Comparison of ENCODE assay signal across 1 cellular context in the genomic region with DNA sequence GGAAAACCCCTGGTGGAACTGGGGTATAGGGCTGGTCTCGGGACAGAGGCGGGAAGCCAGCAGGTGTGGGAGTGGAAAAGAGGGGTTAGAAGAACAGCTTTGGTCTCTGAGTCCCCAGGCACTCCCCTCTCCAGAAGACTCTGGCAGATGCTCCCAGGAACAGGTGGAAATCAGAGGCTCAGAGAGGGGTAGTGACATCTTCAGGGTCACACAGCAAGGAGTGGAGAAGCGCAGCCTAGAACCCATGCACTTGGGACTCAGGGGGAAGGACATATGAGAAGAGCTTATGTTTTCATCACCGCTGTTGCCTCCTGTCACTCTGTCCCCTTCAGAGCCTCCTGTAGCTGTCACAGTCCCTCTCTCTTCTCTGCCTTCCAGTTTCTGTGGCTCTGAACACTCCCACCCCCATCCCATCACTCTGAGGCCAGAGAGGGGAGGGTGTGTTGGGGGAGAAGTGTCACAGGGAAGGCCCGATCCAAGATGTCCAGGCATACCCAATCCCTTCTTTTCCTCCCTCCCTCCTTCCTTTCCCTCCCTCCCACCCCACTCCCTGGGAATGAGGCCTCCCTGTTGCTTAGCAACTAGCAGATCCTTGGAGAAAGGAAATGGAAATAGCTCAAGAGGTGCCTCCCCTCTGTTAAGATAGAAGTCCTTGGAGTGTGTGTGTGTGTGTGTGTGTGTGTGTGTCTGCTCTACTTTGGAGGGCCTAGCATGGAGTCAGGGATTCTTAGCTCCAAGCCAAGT.
TF ChIP-seq lines count a peak whose summit lies in the region.

No MANE protein-coding gene starts in this region.

TF ChIP-seq in H1, 55 proteins besides CTCF, POLR2A, EP300 and RAD21:
- TF ChIP-seq CTBP2 (IDR thresholded peaks at IDR 0.05; ENCODE audit: borderline replicate concordance, insufficient read depth, insufficient read length, low read length) = no peak
- TF ChIP-seq TEAD4 (IDR thresholded peaks at IDR 0.05; ENCODE audit: low read depth, low read length) = no peak
- TF ChIP-seq, protein P1, sequence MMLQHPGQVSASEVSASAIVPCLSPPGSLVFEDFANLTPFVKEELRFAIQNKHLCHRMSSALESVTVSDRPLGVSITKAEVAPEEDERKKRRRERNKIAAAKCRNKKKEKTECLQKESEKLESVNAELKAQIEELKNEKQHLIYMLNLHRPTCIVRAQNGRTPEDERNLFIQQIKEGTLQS (IDR thresholded peaks at IDR 0.05; ENCODE audit: insufficient read depth, low read depth, low read length) = no peak
- no peak for TF ChIP-seq RBBP5 (IDR thresholded peaks at IDR 0.05; ENCODE audit: borderline replicate concordance, low read depth, low read length)
- no peak for TF ChIP-seq TAF7 (optimal IDR thresholded peaks at IDR 0.05; ENCODE audit: borderline replicate concordance, low read depth, low read length)
- no peak for TF ChIP-seq YY1 (IDR thresholded peaks at IDR 0.05; ENCODE audit: low read depth, low read length)
